ENCODE assay signal across 1 cellular context in the genomic region with DNA sequence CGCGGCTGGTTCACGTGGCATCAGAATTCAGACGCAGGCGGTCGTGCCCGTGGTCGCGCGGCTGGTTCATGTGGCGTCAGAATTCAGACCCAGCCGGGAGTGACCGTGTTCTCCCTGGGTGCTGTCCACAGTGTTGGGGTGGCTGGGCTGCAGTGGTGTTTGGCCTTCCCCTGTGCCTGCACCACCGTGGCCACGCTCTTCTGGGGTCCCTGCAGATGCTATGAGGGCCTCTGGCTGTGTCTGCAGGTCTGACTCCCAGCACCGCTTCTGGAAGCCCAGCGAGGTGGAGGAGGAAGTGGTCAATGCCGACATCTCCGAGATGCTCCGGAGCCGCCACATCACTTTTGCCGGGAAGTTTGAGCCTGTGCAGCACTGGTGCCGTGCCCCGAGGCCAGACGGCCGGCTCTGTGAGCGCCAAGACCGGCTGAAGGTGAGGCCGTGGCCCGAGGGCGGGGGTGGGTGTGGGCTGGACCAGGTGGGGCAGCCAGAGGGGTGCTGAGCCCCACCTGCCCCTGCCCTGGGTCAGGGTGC.
TF ChIP-seq lines count a peak whose summit lies in the region.

No MANE protein-coding gene starts in this region.

TF ChIP-seq in HepG2, 621 proteins besides CTCF, POLR2A, EP300 and RAD21:
- TF ChIP-seq ZFP62 (CRISPR knock-in tag; IDR thresholded peaks at IDR 0.05) (no peak), ZNF446 (CRISPR knock-in tag; IDR thresholded peaks at IDR 0.05) (no peak), ZNF747 (CRISPR knock-in tag; IDR thresholded peaks at IDR 0.05; ENCODE audit: borderline replicate concordance) (no peak), ZNF713 (CRISPR knock-in tag; IDR thresholded peaks at IDR 0.05) (no peak), ZNF629 (CRISPR knock-in tag; conservative IDR thresholded peaks at IDR 0.05) (no peak), ZNF496 (CRISPR knock-in tag; IDR thresholded peaks at IDR 0.05; ENCODE audit: insufficient replicate concordance) (no peak), NFYB (CRISPR knock-in tag; IDR thresholded peaks at IDR 0.05) (no peak), ZNF10 (CRISPR knock-in tag; IDR thresholded peaks at IDR 0.05; ENCODE audit: borderline replicate concordance, low read depth) (no peak), NR2F1 (CRISPR knock-in tag; IDR thresholded peaks at IDR 0.05) (no peak), ASH2L (IDR thresholded peaks at IDR 0.05; ENCODE audit: insufficient read length, low read depth, low read length) (no peak), KDM5B (CRISPR knock-in tag; IDR thresholded peaks at IDR 0.05; ENCODE audit: borderline replicate concordance) (no peak), ZMAT3 (CRISPR knock-in tag; conservative IDR thresholded peaks at IDR 0.05) (no peak), TSC22D2 (CRISPR knock-in tag; IDR thresholded peaks at IDR 0.05; ENCODE audit: borderline replicate concordance) (no peak), ZNF260 (CRISPR knock-in tag; IDR thresholded peaks at IDR 0.05; ENCODE audit: borderline replicate concordance, low read depth) (no peak), DNMT1 (CRISPR knock-in tag; IDR thresholded peaks at IDR 0.05) (no peak), SP4 (CRISPR knock-in tag; IDR thresholded peaks at IDR 0.05) (no peak), ZNF777 (CRISPR knock-in tag; IDR thresholded peaks at IDR 0.05) (no peak)
- TF ChIP-seq, protein P1, sequence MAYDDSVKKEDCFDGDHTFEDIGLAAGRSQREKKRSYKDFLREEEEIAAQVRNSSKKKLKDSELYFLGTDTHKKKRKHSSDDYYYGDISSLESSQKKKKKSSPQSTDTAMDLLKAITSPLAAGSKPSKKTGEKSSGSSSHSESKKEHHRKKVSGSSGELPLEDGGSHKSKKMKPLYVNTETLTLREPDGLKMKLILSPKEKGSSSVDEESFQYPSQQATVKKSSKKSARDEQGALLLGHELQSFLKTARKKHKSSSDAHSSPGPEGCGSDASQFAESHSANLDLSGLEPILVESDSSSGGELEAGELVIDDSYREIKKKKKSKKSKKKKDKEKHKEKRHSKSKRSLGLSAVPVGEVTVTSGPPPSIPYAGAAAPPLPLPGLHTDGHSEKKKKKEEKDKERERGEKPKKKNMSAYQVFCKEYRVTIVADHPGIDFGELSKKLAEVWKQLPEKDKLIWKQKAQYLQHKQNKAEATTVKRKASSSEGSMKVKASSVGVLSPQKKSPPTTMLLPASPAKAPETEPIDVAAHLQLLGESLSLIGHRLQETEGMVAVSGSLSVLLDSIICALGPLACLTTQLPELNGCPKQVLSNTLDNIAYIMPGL (CRISPR knock-in tag; IDR thresholded peaks at IDR 0.05; ENCODE audit: borderline replicate concordance in 1 of 2, low read depth in 1 of 2): no peak
- TF ChIP-seq, protein P2, sequence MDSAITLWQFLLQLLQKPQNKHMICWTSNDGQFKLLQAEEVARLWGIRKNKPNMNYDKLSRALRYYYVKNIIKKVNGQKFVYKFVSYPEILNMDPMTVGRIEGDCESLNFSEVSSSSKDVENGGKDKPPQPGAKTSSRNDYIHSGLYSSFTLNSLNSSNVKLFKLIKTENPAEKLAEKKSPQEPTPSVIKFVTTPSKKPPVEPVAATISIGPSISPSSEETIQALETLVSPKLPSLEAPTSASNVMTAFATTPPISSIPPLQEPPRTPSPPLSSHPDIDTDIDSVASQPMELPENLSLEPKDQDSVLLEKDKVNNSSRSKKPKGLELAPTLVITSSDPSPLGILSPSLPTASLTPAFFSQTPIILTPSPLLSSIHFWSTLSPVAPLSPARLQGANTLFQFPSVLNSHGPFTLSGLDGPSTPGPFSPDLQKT (CRISPR knock-in tag; IDR thresholded peaks at IDR 0.05; ENCODE audit: borderline replicate concordance): no peak
- TF ChIP-seq, protein P3, sequence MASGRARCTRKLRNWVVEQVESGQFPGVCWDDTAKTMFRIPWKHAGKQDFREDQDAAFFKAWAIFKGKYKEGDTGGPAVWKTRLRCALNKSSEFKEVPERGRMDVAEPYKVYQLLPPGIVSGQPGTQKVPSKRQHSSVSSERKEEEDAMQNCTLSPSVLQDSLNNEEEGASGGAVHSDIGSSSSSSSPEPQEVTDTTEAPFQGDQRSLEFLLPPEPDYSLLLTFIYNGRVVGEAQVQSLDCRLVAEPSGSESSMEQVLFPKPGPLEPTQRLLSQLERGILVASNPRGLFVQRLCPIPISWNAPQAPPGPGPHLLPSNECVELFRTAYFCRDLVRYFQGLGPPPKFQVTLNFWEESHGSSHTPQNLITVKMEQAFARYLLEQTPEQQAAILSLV (CRISPR knock-in tag; IDR thresholded peaks at IDR 0.05; ENCODE audit: borderline replicate concordance): no peak
